ENCODE assay signal across 28 cellular contexts in the genomic region with DNA sequence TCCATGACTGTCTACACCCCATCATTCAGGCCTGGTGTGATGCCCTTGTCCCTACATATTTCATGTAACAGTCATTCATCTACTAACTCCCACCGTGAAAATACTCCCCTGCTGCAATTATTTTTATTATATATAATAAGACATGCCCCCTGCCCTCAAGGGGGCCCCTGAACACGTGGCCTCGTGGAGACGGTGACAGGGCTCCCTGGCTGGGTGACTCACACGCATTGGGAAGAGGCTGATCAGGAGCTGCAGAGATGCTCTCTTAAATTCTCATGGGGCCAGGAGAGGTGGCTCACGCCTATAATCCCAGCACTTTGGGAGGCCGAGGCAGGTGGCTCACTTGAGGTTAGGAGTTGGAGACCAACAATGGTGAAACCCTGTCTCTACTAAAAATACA.
"Had no signal": no experiment of that assay in that cellular context is flagged by ENCODE, and none has a peak within 500 bp of the region (broad histone marks: within the 10 kb centered on the region; RNA-seq: fewer than 3 reads in every experiment).

No MANE protein-coding gene starts in this region.

- H3K4me1 ChIP-seq: colonic mucosa, gastrocnemius medialis, parathyroid adenoma, psoas muscle had no signal

- H3K36me3 Mint-ChIP-seq: activated naive CD8-positive, alpha-beta T cell had no signal

- H3K36me3 ChIP-seq: colonic mucosa, gastrocnemius medialis, suprapubic skin, tibial artery, upper lobe of right lung had no signal

- H3K4me2 ChIP-seq: smooth muscle cell had no signal

- H3K9me3 ChIP-seq: colonic mucosa, gastrocnemius medialis, mucosa of descending colon, psoas muscle, suprapubic skin, tibial artery, upper lobe of right lung had no signal

- DNase-seq: activated B cell treated with CpG ODN at 0.5 μM for 24 hours; activated CD4-positive, alpha-beta T cell treated with anti-CD3 and anti-CD28 coated beads, Interleukin-2, amount 50 U/mL, for 4 hours; activated naive CD4-positive, alpha-beta T cell; activated T-cell treated with anti-CD3 and anti-CD28 coated beads for 4 hours; activated T-cell treated with anti-CD3 and anti-CD28 coated beads, Interleukin-2, amount 50 U/mL, for 72 hours; cerebellar nuclear complex; colonic mucosa; effector CD8-positive, alpha-beta T cell; gastrocnemius medialis; hippocampal formation; left cardiac atrium; left ventricle myocardium superior; mucosa of descending colon; nephron progenitor cell; occipital lobe; psoas muscle; stimulated activated CD4-positive, alpha-beta T cell treated with anti-CD3 and anti-CD28 coated beads, Interleukin-1b, Interleukin-23, amount 100 ng/mL, for 48 hours; stimulated activated CD4-positive, alpha-beta T cell treated with anti-CD3 and anti-CD28 coated beads, Interleukin-4, amount 100 ng/mL, for 4 hours; stimulated activated CD8-positive, alpha-beta memory T cell treated with anti-CD3 and anti-CD28 coated beads, Interleukin-4, amount 100 ng/mL, for 48 hours; stimulated activated naive CD4-positive, alpha-beta T cell; T-helper 2 cell; tibial artery; upper lobe of right lung had no signal

- H3K4me3 Mint-ChIP-seq: activated B cell treated with CpG ODN at 0.5 μM for 24 hours; activated naive CD8-positive, alpha-beta T cell; activated T-cell treated with anti-CD3 and anti-CD28 coated beads, Interleukin-2, amount 50 U/mL, for 72 hours; nephron progenitor cell had no signal

- H3K27ac Mint-ChIP-seq: activated B cell treated with CpG ODN at 0.5 μM for 24 hours; activated naive CD8-positive, alpha-beta T cell; activated T-cell treated with anti-CD3 and anti-CD28 coated beads, Interleukin-2, amount 50 U/mL, for 72 hours had no signal

- H3K27me3 ChIP-seq: colonic mucosa, upper lobe of right lung had no signal

- H3K27ac ChIP-seq: colonic mucosa, epithelial cell of prostate, gastrocnemius medialis, parathyroid adenoma, psoas muscle, suprapubic skin, tibial artery, upper lobe of right lung had no signal

- H3K9ac ChIP-seq: parathyroid adenoma had no signal

- H3K9me3 Mint-ChIP-seq: activated B cell treated with CpG ODN at 0.5 μM for 24 hours; activated T-cell treated with anti-CD3 and anti-CD28 coated beads, Interleukin-2, amount 50 U/mL, for 72 hours; nephron progenitor cell had no signal

- H3K4me3 ChIP-seq: colonic mucosa, gastrocnemius medialis, mucosa of descending colon, psoas muscle, smooth muscle cell, suprapubic skin, tibial artery, upper lobe of right lung had no signal
